In genomic region chr12:66166561-66166960, GRCh38 we compare ENCODE assay signal across 20 cellular contexts. TPM values are rescaled to one million over a fixed set of nuclear protein-coding genes. Genes with fewer than 3 reads are reported as not detected.
DNase-seq lines count a peak whose midpoint lies in the region; ATAC-seq and TF ChIP-seq lines count a peak whose summit lies in the region.
"Had no signal": no experiment of that assay in that cellular context is flagged by ENCODE, and none has a peak within 500 bp of the region (broad histone marks: within the 10 kb centered on the region; RNA-seq: fewer than 3 reads in every experiment).

No MANE protein-coding gene starts in this region.

- H3K27me3 Mint-ChIP-seq in MCF 10A (ENCODE audit: insufficient read depth, unreplicated experiment) (no peaks in the 10 kb centered on the region), immature natural killer cell (ENCODE audit: low read depth in 3 of 3) (peaks cover 11 to 28% (median 14%) of the 10 kb centered on the region in 3 donors)
- H3K27me3 Mint-ChIP-seq in stimulated activated naive CD8-positive, alpha-beta T cell treated with anti-CD3 and anti-CD28 coated beads, Interleukin-15, amount 100 ng/mL, for 72 hours: no peaks in the 10 kb centered on the region

- 0 out of 2 replicates have a peak, but pooled peaks cover 5% of the 10 kb centered on the region for H3F3A ChIP-seq in Loucy (ENCODE audit: low read depth)

- CTCF ChIA-PET in MCF 10A (lab: Yijun Ruan, JAX): no interaction called here

- H3K9me3 Mint-ChIP-seq in MCF 10A (ENCODE audit: unreplicated experiment) (no peaks in the 10 kb centered on the region), immature natural killer cell (no peaks in the 10 kb centered on the region)
- peaks cover 22 to 23% of the 10 kb centered on the region in 2 donors for H3K9me3 Mint-ChIP-seq in stimulated activated naive CD8-positive, alpha-beta T cell treated with anti-CD3 and anti-CD28 coated beads, Interleukin-15, amount 100 ng/mL, for 72 hours

- H3K4me1 ChIP-seq in breast epithelium: peaks cover 0 to 6% of the 10 kb centered on the region in 2 donors
- peaks cover 25% of the 10 kb centered on the region for H3K4me1 ChIP-seq in Loucy (ENCODE audit: insufficient read depth, low read length, poor library complexity, severe bottlenecking)
- H3K4me1 ChIP-seq in gastroesophageal sphincter: peaks cover 0 to 51% (median 10%) of the 10 kb centered on the region in 3 donors

- TF ChIP-seq POLR2A in breast epithelium (IDR thresholded peaks at IDR 0.05): no peak
- no peak for TF ChIP-seq POLR2A in gastroesophageal sphincter (IDR thresholded peaks at IDR 0.05)

- H3K9me2 ChIP-seq in Loucy (replicated peaks; ENCODE audit: low read depth, low read length): no peaks in the 10 kb centered on the region

- DNase-seq in MCF 10A (ENCODE audit: unreplicated experiment) (no peak), breast epithelium (ENCODE audit: low spot score in 2 of 2) (no peak), immature natural killer cell (no peak), GM19240 (ENCODE audit: insufficient read length, low spot score) (no peak)
- no peak for DNase-seq in stimulated activated naive CD8-positive, alpha-beta T cell treated with anti-CD3 and anti-CD28 coated beads, Interleukin-15, amount 100 ng/mL, for 72 hours
- DNase-seq: ACHN, DMS 273 treated with DMSO at 0.1 percent for 48 hours, DND-41, H7, IMR-90, NCI-H1092 treated with DMSO at 0.1 percent for 48 hours, NCI-H2081, NCI-H2171 treated with DMSO at 0.1 percent for 48 hours had no signal

- POLR2A ChIA-PET in MCF 10A (lab: Yijun Ruan, JAX): no interaction called here

- H3K4me1 Mint-ChIP-seq in MCF 10A (ENCODE audit: insufficient read depth, unreplicated experiment) (peaks cover 20% of the 10 kb centered on the region), immature natural killer cell (peaks cover 79 to 92% of the 10 kb centered on the region in 2 donors)
- peaks cover 76% of the 10 kb centered on the region for H3K4me1 Mint-ChIP-seq in stimulated activated naive CD8-positive, alpha-beta T cell treated with anti-CD3 and anti-CD28 coated beads, Interleukin-15, amount 100 ng/mL, for 72 hours

- H3K27me3 ChIP-seq in breast epithelium (no peaks in the 10 kb centered on the region), Loucy (ENCODE audit: insufficient read depth, low read length, poor library complexity, severe bottlenecking) (no peaks in the 10 kb centered on the region), gastroesophageal sphincter (no peaks in the 10 kb centered on the region)
- H3K27me3 ChIP-seq: SJSA1 had no signal

- H3K27ac Mint-ChIP-seq in MCF 10A (ENCODE audit: low read depth, unreplicated experiment): no peak overlapping the region
- H3K27ac Mint-ChIP-seq in immature natural killer cell: peak overlapping the region in 4 of 6 donors; percentile 4 to 97 (median 8)
- H3K27ac Mint-ChIP-seq in stimulated activated naive CD8-positive, alpha-beta T cell treated with anti-CD3 and anti-CD28 coated beads, Interleukin-15, amount 100 ng/mL, for 72 hours: no peak overlapping the region

- 95 to 97% methylated on average over 2 of the region's 2 CpGs for WGBS in gastroesophageal sphincter (ENCODE audit: low coverage in 1 of 2), 2 donors

- H3K4me3 ChIP-seq in breast epithelium: no peak overlapping the region
- peak overlapping the region; percentile 83 for H3K4me3 ChIP-seq in Loucy (ENCODE audit: low read length, poor library complexity, severe bottlenecking)
- H3K4me3 ChIP-seq in gastroesophageal sphincter: no peak overlapping the region
- H3K4me3 ChIP-seq: SJSA1 had no signal

- no peak for ATAC-seq in stimulated activated naive CD8-positive, alpha-beta T cell treated with anti-CD3 and anti-CD28 coated beads, Interleukin-15, amount 100 ng/mL, for 72 hours
- ATAC-seq in gastroesophageal sphincter: no peak
- ATAC-seq: Panc1 had no signal

- intact Hi-C loops in MCF 10A (cut with micrococcal nuclease) (no loop called here), breast epithelium (cut with DNase I; ENCODE audit: low total_unique reads) (no loop called here)

- H4K20me1 ChIP-seq in Loucy (ENCODE audit: insufficient read depth, low read length, poor library complexity, severe bottlenecking): peaks cover 9% of the 10 kb centered on the region

- H3K27ac ChIP-seq in breast epithelium (no peak overlapping the region), gastroesophageal sphincter (no peak overlapping the region)
- H3K27ac ChIP-seq: C4-2B, HL-60, SJSA1 had no signal

- H3K4me2 ChIP-seq in Loucy (ENCODE audit: low read depth, low read length, poor library complexity, severe bottlenecking): peak overlapping the region; percentile 91

- H2AFZ ChIP-seq in Loucy (ENCODE audit: low read length): no peak overlapping the region

- H3K36me3 ChIP-seq in breast epithelium (no peaks in the 10 kb centered on the region), Loucy (ENCODE audit: insufficient read depth, low read length) (no peaks in the 10 kb centered on the region; the same call in 1 of the 2 replicates), gastroesophageal sphincter (no peaks in the 10 kb centered on the region)

- H3K4me3 Mint-ChIP-seq in MCF 10A (ENCODE audit: unreplicated experiment) (peak overlapping the region; percentile 44), immature natural killer cell (peak overlapping the region in 2 of 5 donors; percentile 54 to 96)
- peak overlapping the region; percentile 1 to 4 for H3K4me3 Mint-ChIP-seq in stimulated activated naive CD8-positive, alpha-beta T cell treated with anti-CD3 and anti-CD28 coated beads, Interleukin-15, amount 100 ng/mL, for 72 hours

- TF ChIP-seq EP300 in gastroesophageal sphincter (IDR thresholded peaks at IDR 0.05): no peak

- H3K9me3 ChIP-seq in breast epithelium (no peaks in the 10 kb centered on the region), Loucy (ENCODE audit: insufficient read depth, low read depth, low read length) (peaks cover 18% of the 10 kb centered on the region; the same call in 1 of the 2 replicates), gastroesophageal sphincter (no peaks in the 10 kb centered on the region)
- H3K9me3 ChIP-seq: SJSA1 had no signal

- H3K9ac ChIP-seq in Loucy (ENCODE audit: low read depth, low read length, poor library complexity, severe bottlenecking): no peak overlapping the region

- BruUV-seq in MCF 10A (replicated peaks; lab: Mats Ljungman, UMichigan): no TSS peak

- TF ChIP-seq CTCF in MCF 10A (IDR thresholded peaks at IDR 0.05; ENCODE audit: unreplicated experiment): no peak
- TF ChIP-seq CTCF in breast epithelium (IDR thresholded peaks at IDR 0.05): no peak
- no peak for TF ChIP-seq CTCF in Loucy (conservative IDR thresholded peaks at IDR 0.05; ENCODE audit: low read length)
- no peak for TF ChIP-seq CTCF in gastroesophageal sphincter (IDR thresholded peaks at IDR 0.05)

- H3K36me3 Mint-ChIP-seq in MCF 10A (ENCODE audit: insufficient read depth, unreplicated experiment) (peaks cover 18% of the 10 kb centered on the region), immature natural killer cell (peaks cover 14 to 15% (median 15%) of the 10 kb centered on the region in 3 donors)

- peaks cover 75% of the 10 kb centered on the region for H3K79me2 ChIP-seq in Loucy (ENCODE audit: insufficient read depth, low read length)

RNA-seq across cellular contexts. Expression of gene TMBIM4, which starts 3.2 kb away (rescaled TPM):
- total RNA-seq in MCF 10A (2022) (58.5 and 74.3 TPM in 2 replicates), breast epithelium (100 to 1,000 TPM; 128 to 325 (median 218) TPM), gastroesophageal sphincter (100 to 1,000 TPM; 150 to 162 (median 156) TPM)
- 100 to 1,000 TPM; 314 to 540 (median 336) TPM for polyA plus RNA-seq in immature natural killer cell
- total RNA-seq: H7 had no signal

RNA-seq across cellular contexts. Expression of gene IRAK3, which starts 22.5 kb away (rescaled TPM):
- 0.05 TPM in 1 of 2 replicates, not detected in the other for total RNA-seq in MCF 10A (2022)
- 10 to 100 TPM; 22.2 to 88.8 (median 37.7) TPM for total RNA-seq in breast epithelium
- 1 to 10 TPM in 1 of 3 donors, under 1 TPM in 1, not detected in 1; 0.53 to 1.2 TPM for polyA plus RNA-seq in immature natural killer cell
- total RNA-seq in gastroesophageal sphincter: 10 to 100 TPM in 3 of 4 donors, 1 to 10 TPM in 1; 7.8 to 18.7 (median 14.8) TPM
- total RNA-seq: G401, SJSA1 had no signal

RNA-seq across cellular contexts. Expression of gene LLPH, which starts 36.0 kb away (rescaled TPM):
- total RNA-seq in MCF 10A (2022): 43.8 and 44.3 TPM in 2 replicates
- 1 to 10 TPM; 3.9 to 6.6 (median 6.1) TPM for total RNA-seq in breast epithelium
- 10 to 100 TPM; 34.9 to 44.1 (median 36.4) TPM for polyA plus RNA-seq in immature natural killer cell
- 10 to 100 TPM in 2 of 4 donors, 1 to 10 TPM in 2; 5.0 to 17.5 (median 9.5) TPM for total RNA-seq in gastroesophageal sphincter

Comparison
In these comparisons a context has a peak if more than half of its experiments do, and no peak if none do; other contexts are left out.
1. H3K27ac Mint-ChIP-seq: peak in immature natural killer cell (4 of 6); none in MCF 10A (single experiment) and stimulated activated naive CD8-positive, alpha-beta T cell treated with anti-CD3 and anti-CD28 coated beads, Interleukin-15, amount 100 ng/mL, for 72 hours (0 of 2).